In genomic region chr3:110391045-110391444, GRCh38 we compare ENCODE assay signal across 21 cellular contexts.
A peak's percentile ranks its signal among the peaks of the same experiment; 100 is the strongest.
DNase-seq lines count a peak whose midpoint lies in the region; ATAC-seq, FAIRE-seq and TF ChIP-seq lines count a peak whose summit lies in the region.
"Had no signal": no experiment of that assay in that cellular context is flagged by ENCODE, and none has a peak within 500 bp of the region (broad histone marks: within the 10 kb centered on the region; RNA-seq: fewer than 3 reads in every experiment).

No MANE protein-coding gene starts in this region.

- H3K9me1 ChIP-seq in endothelial cell of umbilical vein (replicated peaks; ENCODE audit: control insufficient read depth, extremely low read depth, insufficient read depth, low read length): no peaks in the 10 kb centered on the region

- peaks cover 26% of the 10 kb centered on the region for H3K4me1 Mint-ChIP-seq in GM23338
- no peaks in the 10 kb centered on the region for H3K4me1 Mint-ChIP-seq in natural killer cell

- H3K4me3 Mint-ChIP-seq in GM23338: no peak overlapping the region
- no peak overlapping the region for H3K4me3 Mint-ChIP-seq in natural killer cell
- H3K4me3 Mint-ChIP-seq: CD4-positive, alpha-beta T cell had no signal

- H3K9ac ChIP-seq in endothelial cell of umbilical vein (replicated peaks; ENCODE audit: extremely low read depth, insufficient read depth, low read length): no peak overlapping the region
- H3K9ac ChIP-seq: GM23248 had no signal

- intact Hi-C loops in endothelial cell of umbilical vein (cut with micrococcal nuclease) (no loop called here), natural killer cell (cut with micrococcal nuclease) (no loop called here)

- H3K27ac Mint-ChIP-seq in GM23338: peak overlapping the region; percentile 16; the same call in 1 of the 2 replicates
- H3K27ac Mint-ChIP-seq in natural killer cell: no peak overlapping the region
- H3K27ac Mint-ChIP-seq: CD4-positive, alpha-beta T cell had no signal

- no peaks in the 10 kb centered on the region for H3K9me3 Mint-ChIP-seq in GM23338
- peaks cover 0 to 8% of the 10 kb centered on the region in 2 donors for H3K9me3 Mint-ChIP-seq in natural killer cell
- H3K9me3 Mint-ChIP-seq: CD4-positive, alpha-beta T cell had no signal

- TF ChIP-seq CTCF in GM23338 (conservative IDR thresholded peaks at IDR 0.05; ENCODE audit: low read depth in 2 of 2) (no peak), endothelial cell of umbilical vein (IDR thresholded peaks at IDR 0.05; ENCODE audit: extremely low read depth in 1 of 2, insufficient read depth in 1 of 2, low read depth in 1 of 2, low read length in 2 of 2) (no peak), osteoblast (IDR thresholded peaks at IDR 0.05; ENCODE audit: extremely low read depth, low read depth, low read length) (no peak), natural killer cell (IDR thresholded peaks at IDR 0.05) (no peak), hepatocyte (IDR thresholded peaks at IDR 0.05; ENCODE audit: poor library complexity) (no peak)

- CTCF ChIA-PET in endothelial cell of umbilical vein (lab: Charles Lee): interaction anchor here (1.7 kb wide), 1 partner anchor 29 kb away, joined by 3 read pairs; no protein-coding TSS in a partner anchor

- H3K9me2 ChIP-seq in GM23338 (ENCODE audit: insufficient read depth): peaks cover 8% of the 10 kb centered on the region; the same call in 1 of the 2 replicates
- no peaks in the 10 kb centered on the region for H3K9me2 ChIP-seq in hepatocyte (replicated peaks; ENCODE audit: insufficient read depth)

- ATAC-seq in GM23338 (no peak), natural killer cell (no peak)
- ATAC-seq: A549 had no signal

- H3K79me2 ChIP-seq in GM23338 (replicated peaks; ENCODE audit: insufficient read depth): no peaks in the 10 kb centered on the region
- H3K79me2 ChIP-seq in endothelial cell of umbilical vein (ENCODE audit: control insufficient read depth, insufficient read depth, low read length): no peaks in the 10 kb centered on the region
- no peaks in the 10 kb centered on the region for H3K79me2 ChIP-seq in osteoblast (ENCODE audit: insufficient read depth, low read length)
- no peaks in the 10 kb centered on the region for H3K79me2 ChIP-seq in hepatocyte

- H4K20me1 ChIP-seq in GM23338 (replicated peaks; ENCODE audit: insufficient read depth) (no peaks in the 10 kb centered on the region), endothelial cell of umbilical vein (replicated peaks; ENCODE audit: control insufficient read depth, extremely low read depth, insufficient read depth, low read length) (no peaks in the 10 kb centered on the region), osteoblast (ENCODE audit: insufficient read depth, low read length) (no peaks in the 10 kb centered on the region), hepatocyte (ENCODE audit: insufficient read depth, poor library complexity, severe bottlenecking) (no peaks in the 10 kb centered on the region)

- H3K36me3 Mint-ChIP-seq in GM23338 (ENCODE audit: low read depth) (no peaks in the 10 kb centered on the region; the same call in 2 of the 3 replicates), natural killer cell (no peaks in the 10 kb centered on the region)

- WGBS in hepatocyte (ENCODE audit: low lambda C conversion rate, missing lambda C conversion rate): 84% methylated on average over 3 of the region's 3 CpGs

- H3F3A ChIP-seq in GM23338 (replicated peaks; ENCODE audit: low read depth): no peaks in the 10 kb centered on the region

- 0 out of 2 replicates have a peak overlapping the region, but pooled peaks have one; percentile 7 for H3K4me3 ChIP-seq in GM23338
- H3K4me3 ChIP-seq in endothelial cell of umbilical vein (replicated peaks in 1 of 3; ENCODE audit: insufficient read depth in 1 of 3, low read depth in 1 of 3, low read length in 3 of 3): no peak overlapping the region
- no peak overlapping the region for H3K4me3 ChIP-seq in osteoblast (ENCODE audit: insufficient read depth, low read length)
- H3K4me3 ChIP-seq in hepatocyte: no peak overlapping the region
- H3K4me3 ChIP-seq: A549, GM23248 had no signal

- H3K27ac ChIP-seq in GM23338 (ENCODE audit: low read depth) (0 out of 2 replicates have a peak overlapping the region, but pooled peaks have one; percentile 9), endothelial cell of umbilical vein (ENCODE audit: insufficient read depth, low read depth, low read length) (no peak overlapping the region), osteoblast (ENCODE audit: low read depth, low read length) (no peak overlapping the region), hepatocyte (no peak overlapping the region)
- H3K27ac ChIP-seq: 22Rv1, A549, C4-2B, GM23248 had no signal

- H3K9me3 ChIP-seq in endothelial cell of umbilical vein (replicated peaks; ENCODE audit: control insufficient read depth, insufficient read depth, low read length) (no peaks in the 10 kb centered on the region), osteoblast (ENCODE audit: low read depth, low read length) (no peaks in the 10 kb centered on the region), hepatocyte (ENCODE audit: low read depth) (no peaks in the 10 kb centered on the region)
- H3K9me3 ChIP-seq: A549, Caco-2 had no signal

- H3K27me3 ChIP-seq in GM23338 (ENCODE audit: insufficient read depth) (no peaks in the 10 kb centered on the region), endothelial cell of umbilical vein (ENCODE audit: control insufficient read depth in 2 of 2, insufficient read depth in 2 of 2, low read length in 2 of 2) (no peaks in the 10 kb centered on the region), osteoblast (ENCODE audit: insufficient read depth, low read length) (no peaks in the 10 kb centered on the region), hepatocyte (no peaks in the 10 kb centered on the region)

- DNase-seq in GM23338 (ENCODE audit: low spot score) (peak; percentile 2), NCI-H526 treated with DMSO at 0.1 percent for 48 hours (lab: John Stamatoyannopoulos, UW) (peak; percentile 73), endothelial cell of umbilical vein (ENCODE audit: low read depth, low spot score) (no peak), osteoblast (ENCODE audit: insufficient read length, low spot score, missing footprints) (no peak), natural killer cell (no peak), cerebellum (ENCODE audit: low spot score) (no peak), hepatocyte (ENCODE audit: low spot score) (no peak)
- DNase-seq: AML-193; Caco-2; CD4-positive, alpha-beta T cell; GM23248; HCEC 1CT had no signal

- POLR2A ChIA-PET in endothelial cell of umbilical vein (lab: Charles Lee): no interaction called here

- TF ChIP-seq POLR2A in endothelial cell of umbilical vein (IDR thresholded peaks at IDR 0.05; ENCODE audit: low read depth, low read length): no peak

- H3K4me1 ChIP-seq in GM23338 (ENCODE audit: insufficient read depth) (peaks cover 26% of the 10 kb centered on the region), endothelial cell of umbilical vein (ENCODE audit: control insufficient read depth, extremely low read depth, insufficient read depth, low read length) (peaks cover 13% of the 10 kb centered on the region), osteoblast (ENCODE audit: insufficient read depth, low read length) (peaks cover 7% of the 10 kb centered on the region), hepatocyte (ENCODE audit: insufficient read depth) (no peaks in the 10 kb centered on the region)
- H3K4me1 ChIP-seq: A549, Caco-2 had no signal

- dilution Hi-C loops in endothelial cell of umbilical vein (cut with MboI; ENCODE audit: extremely low pct_ligation_motif_present, low sequenced_read_pairs): no loop called here

- H3K27me3 Mint-ChIP-seq in GM23338 (ENCODE audit: insufficient read depth, low read depth, poor library complexity) (no peaks in the 10 kb centered on the region), natural killer cell (ENCODE audit: low read depth in 2 of 2) (no peaks in the 10 kb centered on the region)
- H3K27me3 Mint-ChIP-seq: CD4-positive, alpha-beta T cell had no signal

- peak; percentile 49 for FAIRE-seq in endothelial cell of umbilical vein (lab: Jason Lieb, UNC)
- FAIRE-seq: A549, D721Med, G401.6, GM12891, GM19239, H54, HTR-8/SVneo had no signal

- BruUV-seq in endothelial cell of umbilical vein (replicated peaks; lab: Mats Ljungman, UMichigan): no TSS peak

- H3K36me3 ChIP-seq in GM23338 (ENCODE audit: insufficient read depth): no peaks in the 10 kb centered on the region
- no peaks in the 10 kb centered on the region for H3K36me3 ChIP-seq in endothelial cell of umbilical vein (ENCODE audit: control insufficient read depth in 2 of 2, extremely low read depth in 1 of 2, insufficient read depth in 2 of 2, low read length in 2 of 2)
- H3K36me3 ChIP-seq in osteoblast (ENCODE audit: insufficient read depth, low read length): no peaks in the 10 kb centered on the region
- H3K36me3 ChIP-seq in hepatocyte (replicated peaks; ENCODE audit: insufficient read depth, low read depth): no peaks in the 10 kb centered on the region

- H3K4me2 ChIP-seq in GM23338: peak overlapping the region; percentile 62
- H3K4me2 ChIP-seq in endothelial cell of umbilical vein (ENCODE audit: insufficient read depth, low read length): no peak overlapping the region
- H3K4me2 ChIP-seq in osteoblast (ENCODE audit: insufficient read depth, low read length): no peak overlapping the region
- H3K4me2 ChIP-seq in hepatocyte: no peak overlapping the region
- H3K4me2 ChIP-seq: A549 had no signal

- no peak overlapping the region for H2AFZ ChIP-seq in GM23338
- H2AFZ ChIP-seq in endothelial cell of umbilical vein (ENCODE audit: low read depth, low read length): peak overlapping the region; percentile 9
- H2AFZ ChIP-seq in osteoblast (ENCODE audit: low read length): peak overlapping the region; percentile 35
- no peak overlapping the region for H2AFZ ChIP-seq in hepatocyte
- H2AFZ ChIP-seq: GM23248 had no signal

TF ChIP-seq in GM23338, 12 proteins besides CTCF, POLR2A, EP300 and RAD21:
- TF ChIP-seq NANOG (IDR thresholded peaks at IDR 0.05; ENCODE audit: borderline replicate concordance) (peak; percentile 65; the same call in 1 of the 2 replicates), POLR2AphosphoS5 (IDR thresholded peaks at IDR 0.05; ENCODE audit: low read depth) (no peak)

TF ChIP-seq in endothelial cell of umbilical vein, 7 proteins besides CTCF, POLR2A, EP300 and RAD21:
- no peak for TF ChIP-seq FOS (IDR thresholded peaks at IDR 0.05; ENCODE audit: borderline replicate concordance, insufficient read depth, low read length)
- TF ChIP-seq GATA2 (IDR thresholded peaks at IDR 0.05; ENCODE audit: insufficient read depth, insufficient read length, low read depth, low read length): no peak
- no peak for TF ChIP-seq POLR2AphosphoS5 (IDR thresholded peaks at IDR 0.05; ENCODE audit: insufficient read depth, low read depth, low read length)
- TF ChIP-seq EZH2 (IDR thresholded peaks at IDR 0.05; ENCODE audit: borderline replicate concordance, low read depth, low read length, severe bottlenecking): no peak
- no peak for TF ChIP-seq MYC (IDR thresholded peaks at IDR 0.05; ENCODE audit: low read depth, low read length)

Comparison
In these comparisons a context has a peak if more than half of its experiments do, and no peak if none do; other contexts are left out.
1. DNase-seq: peak in GM23338 (single experiment) and NCI-H526 treated with DMSO at 0.1 percent for 48 hours (single experiment); none in endothelial cell of umbilical vein (single experiment), osteoblast (single experiment), natural killer cell (single experiment), cerebellum (single experiment) and hepatocyte (single experiment).
2. H2AFZ ChIP-seq: peak in endothelial cell of umbilical vein (single experiment) and osteoblast (single experiment); none in GM23338 (single experiment) and hepatocyte (single experiment).